Comparison of ENCODE assay signal across 1 cellular context in genomic region chr17:38706625-38707298, GRCh38.
TF ChIP-seq lines count a peak whose summit lies in the region.

No MANE protein-coding gene starts in this region.

TF ChIP-seq in K562, 482 proteins besides CTCF, POLR2A, EP300 and RAD21:
- TF ChIP-seq SPI1 (IDR thresholded peaks at IDR 0.05; ENCODE audit: borderline replicate concordance, low read depth, low read length): peak; percentile 76
- TF ChIP-seq ASH1L (IDR thresholded peaks at IDR 0.05; ENCODE audit: borderline replicate concordance, low read depth, partially characterized antibody): no peak
- TF ChIP-seq, protein P1, sequence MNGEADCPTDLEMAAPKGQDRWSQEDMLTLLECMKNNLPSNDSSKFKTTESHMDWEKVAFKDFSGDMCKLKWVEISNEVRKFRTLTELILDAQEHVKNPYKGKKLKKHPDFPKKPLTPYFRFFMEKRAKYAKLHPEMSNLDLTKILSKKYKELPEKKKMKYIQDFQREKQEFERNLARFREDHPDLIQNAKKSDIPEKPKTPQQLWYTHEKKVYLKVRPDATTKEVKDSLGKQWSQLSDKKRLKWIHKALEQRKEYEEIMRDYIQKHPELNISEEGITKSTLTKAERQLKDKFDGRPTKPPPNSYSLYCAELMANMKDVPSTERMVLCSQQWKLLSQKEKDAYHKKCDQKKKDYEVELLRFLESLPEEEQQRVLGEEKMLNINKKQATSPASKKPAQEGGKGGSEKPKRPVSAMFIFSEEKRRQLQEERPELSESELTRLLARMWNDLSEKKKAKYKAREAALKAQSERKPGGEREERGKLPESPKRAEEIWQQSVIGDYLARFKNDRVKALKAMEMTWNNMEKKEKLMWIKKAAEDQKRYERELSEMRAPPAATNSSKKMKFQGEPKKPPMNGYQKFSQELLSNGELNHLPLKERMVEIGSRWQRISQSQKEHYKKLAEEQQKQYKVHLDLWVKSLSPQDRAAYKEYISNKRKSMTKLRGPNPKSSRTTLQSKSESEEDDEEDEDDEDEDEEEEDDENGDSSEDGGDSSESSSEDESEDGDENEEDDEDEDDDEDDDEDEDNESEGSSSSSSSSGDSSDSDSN (IDR thresholded peaks at IDR 0.05; ENCODE audit: borderline replicate concordance in 1 of 2, low read depth in 2 of 2, low read length in 2 of 2): no peak
- peak; percentile 12; the same call in 1 of the 2 replicates for TF ChIP-seq GABPB1 (CRISPR knock-in tag; IDR thresholded peaks at IDR 0.05)
- no peak for TF ChIP-seq CREB1 (IDR thresholded peaks at IDR 0.05)
- TF ChIP-seq CREB1 (CRISPR knock-in tag; IDR thresholded peaks at IDR 0.05): no peak
- TF ChIP-seq OTX1 (CRISPR knock-in tag; IDR thresholded peaks at IDR 0.05): no peak
- TF ChIP-seq E2F3 (CRISPR knock-in tag; IDR thresholded peaks at IDR 0.05): no peak
